In genomic region chr22:32410459-32410858, GRCh38 we compare ENCODE assay signal across 11 cellular contexts. TPM values are rescaled to one million over a fixed set of nuclear protein-coding genes. Genes with fewer than 3 reads are reported as not detected.
DNase-seq lines count a peak whose midpoint lies in the region; ATAC-seq and TF ChIP-seq lines count a peak whose summit lies in the region.
"Had no signal": no experiment of that assay in that cellular context is flagged by ENCODE, and none has a peak within 500 bp of the region (broad histone marks: within the 10 kb centered on the region; RNA-seq: fewer than 3 reads in every experiment).

No MANE protein-coding gene starts in this region.

- no peak for ATAC-seq in CD4-positive, CD25-positive, alpha-beta regulatory T cell (ENCODE audit: low read depth in 2 of 2)
- no peak for ATAC-seq in naive B cell (ENCODE audit: low read depth in 2 of 2)
- no peak for ATAC-seq in HG03039 (IDR thresholded peaks at IDR 0.05; ENCODE audit: unreplicated experiment)
- no peak for ATAC-seq in HG02642 (IDR thresholded peaks at IDR 0.05; ENCODE audit: poor library complexity, unreplicated experiment)

- peaks cover 7% of the 10 kb centered on the region; the same call in 1 of the 2 replicates for H4K20me1 ChIP-seq in Karpas-422 (ENCODE audit: insufficient read depth, low read depth, low read length)

- no peak overlapping the region for H2AFZ ChIP-seq in Karpas-422 (ENCODE audit: low read length)

- H3K36me3 ChIP-seq in CD4-positive, CD25-positive, alpha-beta regulatory T cell (ENCODE audit: control insufficient read depth, insufficient read depth, low read length): peaks cover 30% of the 10 kb centered on the region
- peaks cover 30% of the 10 kb centered on the region; the same call in 1 of the 2 replicates for H3K36me3 ChIP-seq in Karpas-422 (ENCODE audit: insufficient read depth, low read length)
- peaks cover 8% of the 10 kb centered on the region for H3K36me3 ChIP-seq in colonic mucosa

- no peak for TF ChIP-seq CTCF in colonic mucosa (IDR thresholded peaks at IDR 0.05)

- H3K27me3 ChIP-seq in CD4-positive, CD25-positive, alpha-beta regulatory T cell (ENCODE audit: control insufficient read depth, insufficient read depth, low read length): no peaks in the 10 kb centered on the region
- no peaks in the 10 kb centered on the region for H3K27me3 ChIP-seq in Karpas-422 (ENCODE audit: low read length)
- H3K27me3 ChIP-seq in colonic mucosa: no peaks in the 10 kb centered on the region

- no peaks in the 10 kb centered on the region for H3K9me2 ChIP-seq in Karpas-422 (replicated peaks; ENCODE audit: insufficient read depth, low read length)

- peak overlapping the region; percentile 97 to 100 (median 98) for H3K4me3 Mint-ChIP-seq in CD4-positive, CD25-positive, alpha-beta regulatory T cell
- peak overlapping the region; percentile 90 to 99 (median 96) for H3K4me3 Mint-ChIP-seq in naive B cell

- H3K27ac Mint-ChIP-seq in CD4-positive, CD25-positive, alpha-beta regulatory T cell: peak overlapping the region in 2 of 3 donors; percentile 63 to 97
- H3K27ac Mint-ChIP-seq in naive B cell: peak overlapping the region in 4 of 6 donors; percentile 51 to 97 (median 80)

- peak overlapping the region; percentile 80 for H3K4me2 ChIP-seq in Karpas-422 (ENCODE audit: low read depth, low read length, poor library complexity, severe bottlenecking)

- no peak for DNase-seq in CD4-positive, CD25-positive, alpha-beta regulatory T cell
- DNase-seq in Karpas-422 (no peak), colonic mucosa (no peak), naive B cell (no peak), epidermal melanocyte (ENCODE audit: insufficient read length, low spot score) (no peak)
- DNase-seq in stimulated activated naive CD4-positive, alpha-beta T cell treated with Interleukin-2 at 50 U/mL for 16 hours (lab: John Stamatoyannopoulos, UW): no peak
- DNase-seq: activated naive CD4-positive, alpha-beta T cell treated with anti-CD3 and anti-CD28 coated beads, Interleukin-2, amount 50 U/mL, for 16 hours; NCI-H69 had no signal

- H3K9ac ChIP-seq in Karpas-422 (ENCODE audit: low read length) (peak overlapping the region; percentile 82), colonic mucosa (ENCODE audit: low read depth in 2 of 2, low read length in 2 of 2) (peak overlapping the region in 1 of 2 donors; percentile 94)

- intact Hi-C loops in colonic mucosa (cut with DNase I): loop anchor here (5.0 kb wide), 1 partner anchor 62 kb away; the partner anchor contains the start of gene FBXO7

- H3K9me3 Mint-ChIP-seq in CD4-positive, CD25-positive, alpha-beta regulatory T cell: no peaks in the 10 kb centered on the region
- peaks cover 0 to 1% (median 0%) of the 10 kb centered on the region in 7 donors for H3K9me3 Mint-ChIP-seq in naive B cell

- peaks cover 9% of the 10 kb centered on the region for H3K27me3 Mint-ChIP-seq in CD4-positive, CD25-positive, alpha-beta regulatory T cell
- peaks cover 0 to 7% (median 6%) of the 10 kb centered on the region in 3 donors for H3K27me3 Mint-ChIP-seq in naive B cell

- H3K27ac ChIP-seq in CD4-positive, CD25-positive, alpha-beta regulatory T cell (ENCODE audit: insufficient read depth, low read length, poor library complexity, severe bottlenecking): no peak overlapping the region
- H3K27ac ChIP-seq in Karpas-422 (ENCODE audit: low read length) (no peak overlapping the region), colonic mucosa (peak overlapping the region; percentile 54)

- H3K36me3 Mint-ChIP-seq in CD4-positive, CD25-positive, alpha-beta regulatory T cell: peaks cover 35% of the 10 kb centered on the region
- peaks cover 0 to 11% of the 10 kb centered on the region in 2 donors for H3K36me3 Mint-ChIP-seq in naive B cell

- H3K4me1 Mint-ChIP-seq in CD4-positive, CD25-positive, alpha-beta regulatory T cell: peaks cover 17 to 55% (median 53%) of the 10 kb centered on the region in 4 donors
- peaks cover 27 to 64% (median 38%) of the 10 kb centered on the region in 3 donors for H3K4me1 Mint-ChIP-seq in naive B cell

- peaks cover 27% of the 10 kb centered on the region for H3K4me1 ChIP-seq in CD4-positive, CD25-positive, alpha-beta regulatory T cell (ENCODE audit: control insufficient read depth, insufficient read depth, low read length, poor library complexity, severe bottlenecking)
- peaks cover 42% of the 10 kb centered on the region for H3K4me1 ChIP-seq in Karpas-422 (ENCODE audit: low read length)
- H3K4me1 ChIP-seq in colonic mucosa: peaks cover 11% of the 10 kb centered on the region

- no peaks in the 10 kb centered on the region for H3K9me3 ChIP-seq in CD4-positive, CD25-positive, alpha-beta regulatory T cell (ENCODE audit: control insufficient read depth in 2 of 2, low read length in 2 of 2)
- H3K9me3 ChIP-seq in Karpas-422 (ENCODE audit: low read length) (no peaks in the 10 kb centered on the region), colonic mucosa (no peaks in the 10 kb centered on the region)

- H3K4me3 ChIP-seq in CD4-positive, CD25-positive, alpha-beta regulatory T cell (ENCODE audit: low read depth, low read length): peak overlapping the region; percentile 99
- peak overlapping the region; percentile 76 for H3K4me3 ChIP-seq in Karpas-422 (ENCODE audit: low read length)
- H3K4me3 ChIP-seq in colonic mucosa: peak overlapping the region; percentile 85

- peaks cover 56% of the 10 kb centered on the region for H3K79me2 ChIP-seq in Karpas-422 (ENCODE audit: low read length)

RNA-seq across cellular contexts. Expression of gene RTCB, which starts 1.6 kb away (rescaled TPM):
- 39.0 TPM for total RNA-seq in CD4-positive, CD25-positive, alpha-beta regulatory T cell
- polyA plus RNA-seq in CD4-positive, CD25-positive, alpha-beta regulatory T cell: 100 to 1,000 TPM; 107 to 125 (median 115) TPM
- total RNA-seq in Karpas-422 (2014; rRNA removed; shearing (Covaris generic); ENCODE audit: low replicate concordance): 39.8 and 63.4 TPM in 2 replicates
- total RNA-seq in colonic mucosa: 100 to 1,000 TPM in 1 of 2 donors, 10 to 100 TPM in 1; 96.6 to 120 TPM
- polyA plus RNA-seq in naive B cell (ENCODE audit: low read depth in 6 of 6): 100 to 1,000 TPM; 105 to 139 (median 130) TPM

RNA-seq across cellular contexts. Expression of gene RFPL3, which starts 52.8 kb away (rescaled TPM):
- not detected for total RNA-seq in CD4-positive, CD25-positive, alpha-beta regulatory T cell
- not detected for polyA plus RNA-seq in CD4-positive, CD25-positive, alpha-beta regulatory T cell
- total RNA-seq in Karpas-422 (2014; rRNA removed; shearing (Covaris generic); ENCODE audit: low replicate concordance): not detected in 2 replicates
- not detected for total RNA-seq in colonic mucosa
- polyA plus RNA-seq in naive B cell (ENCODE audit: low read depth in 6 of 6): not detected
- total RNA-seq: myocyte had no signal

RNA-seq across cellular contexts. Expression of gene BPIFC, which starts 53.8 kb away (rescaled TPM):
- not detected for total RNA-seq in CD4-positive, CD25-positive, alpha-beta regulatory T cell
- polyA plus RNA-seq in CD4-positive, CD25-positive, alpha-beta regulatory T cell: not detected
- total RNA-seq in Karpas-422 (2014; rRNA removed; shearing (Covaris generic); ENCODE audit: low replicate concordance): not detected in 2 replicates
- total RNA-seq in colonic mucosa: not detected
- polyA plus RNA-seq in naive B cell (ENCODE audit: low read depth in 6 of 6): not detected
- total RNA-seq: myocyte had no signal
